Comparison of ENCODE assay signal across 9 cellular contexts in the genomic region with DNA sequence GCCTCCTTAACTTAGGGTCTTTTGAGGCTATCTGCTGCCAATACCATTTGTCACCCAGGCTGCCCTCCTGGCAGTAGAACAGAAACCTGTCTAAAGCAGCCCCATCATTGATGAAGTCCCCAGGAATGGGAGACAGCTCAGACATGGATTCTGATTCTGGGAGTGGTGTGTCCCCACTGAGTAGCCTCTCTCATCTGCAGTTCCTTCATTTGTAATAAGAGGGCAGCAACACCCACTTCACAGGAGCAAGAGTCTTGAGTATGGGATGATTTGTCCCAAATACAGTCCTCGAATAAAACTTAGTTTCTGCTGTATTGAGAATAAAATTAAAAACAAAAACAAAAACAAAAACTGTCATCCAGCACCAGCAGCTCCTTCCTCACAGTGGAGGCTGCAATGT.
A peak's percentile ranks its signal among the peaks of the same experiment; 100 is the strongest.
DNase-seq lines count a peak whose midpoint lies in the region; ATAC-seq and TF ChIP-seq lines count a peak whose summit lies in the region.
"Had no signal": no experiment of that assay in that cellular context is flagged by ENCODE, and none has a peak within 500 bp of the region (broad histone marks: within the 10 kb centered on the region; RNA-seq: fewer than 3 reads in every experiment).

No MANE protein-coding gene starts in this region.

- no peaks in the 10 kb centered on the region for H3K9me3 ChIP-seq in SJCRH30 (replicated peaks)
- H3K9me3 ChIP-seq: Peyer's patch had no signal

- H3K27ac ChIP-seq in SJCRH30 = no peak overlapping the region
- H3K27ac ChIP-seq: Peyer's patch had no signal

- no peaks in the 10 kb centered on the region for H3K4me1 ChIP-seq in SJCRH30
- H3K4me1 ChIP-seq: Peyer's patch had no signal

- POLR2A ChIA-PET in HEK293T (lab: Yijun Ruan, JAX) = no interaction called here

- ATAC-seq in GM19397 (IDR thresholded peaks at IDR 0.05; ENCODE audit: unreplicated experiment) = no peak
- no peak for ATAC-seq in GM18502 (IDR thresholded peaks at IDR 0.05; ENCODE audit: poor library complexity, unreplicated experiment)
- ATAC-seq in HG03565 (IDR thresholded peaks at IDR 0.05; ENCODE audit: unreplicated experiment) = no peak
- ATAC-seq in GM19328 (IDR thresholded peaks at IDR 0.05; ENCODE audit: unreplicated experiment) = no peak

- H3K4me3 ChIP-seq in SJCRH30 = no peak overlapping the region
- H3K4me3 ChIP-seq in kidney epithelial cell (ENCODE audit: low read depth, low read length) = no peak overlapping the region
- H3K4me3 ChIP-seq: Peyer's patch had no signal

- H3K27me3 ChIP-seq in SJCRH30 (no peaks in the 10 kb centered on the region), kidney epithelial cell (ENCODE audit: control insufficient read depth, insufficient read depth, low read length) (no peaks in the 10 kb centered on the region)
- H3K27me3 ChIP-seq: Peyer's patch had no signal

- TF ChIP-seq CTCF in kidney epithelial cell (IDR thresholded peaks at IDR 0.05; ENCODE audit: insufficient read depth, low read length, poor library complexity, severe bottlenecking) = peak; percentile 63

- H3K36me3 ChIP-seq in SJCRH30 (no peaks in the 10 kb centered on the region), kidney epithelial cell (ENCODE audit: control insufficient read depth, insufficient read depth, low read length) (no peaks in the 10 kb centered on the region)
- H3K36me3 ChIP-seq: Peyer's patch had no signal

- CTCF ChIA-PET in HEK293T (lab: Yijun Ruan, JAX) = no interaction called here

- DNase-seq in D341Med (ENCODE audit: low spot score) (peak; percentile 66), HEK293T (ENCODE audit: extremely low spot score) (peak; percentile 36), SJCRH30 (peak; percentile 15 to 55), kidney epithelial cell (ENCODE audit: low read depth) (no peak)
- DNase-seq: Peyer's patch had no signal

TF ChIP-seq in HEK293T, 16 proteins besides CTCF, POLR2A, EP300 and RAD21:
- TF ChIP-seq FOXM1 (IDR thresholded peaks at IDR 0.05; ENCODE audit: borderline replicate concordance) = no peak
- no peak for TF ChIP-seq L3MBTL2 (conservative IDR thresholded peaks at IDR 0.05)
- no peak for TF ChIP-seq LEF1 (IDR thresholded peaks at IDR 0.05; ENCODE audit: borderline replicate concordance)
- no peak for TF ChIP-seq SUZ12 (IDR thresholded peaks at IDR 0.05)
- TF ChIP-seq CTBP1 (IDR thresholded peaks at IDR 0.05; ENCODE audit: borderline replicate concordance) = no peak
- no peak for TF ChIP-seq FOXK2 (IDR thresholded peaks at IDR 0.05)
- TF ChIP-seq ELF4 (IDR thresholded peaks at IDR 0.05) = no peak
- TF ChIP-seq NFRKB (IDR thresholded peaks at IDR 0.05) = no peak
- TF ChIP-seq ARNT (IDR thresholded peaks at IDR 0.05) = no peak
- TF ChIP-seq PKNOX1 (IDR thresholded peaks at IDR 0.05) = no peak
- no peak for TF ChIP-seq ZNF384 (IDR thresholded peaks at IDR 0.05)
